2 cellular contexts compared by ENCODE assay signal in genomic region chr6:117544725-117545124, GRCh38.
TF ChIP-seq lines count a peak whose summit lies in the region.

No MANE protein-coding gene starts in this region.

TF ChIP-seq in K562, 482 proteins besides CTCF, POLR2A, EP300 and RAD21 (continued from another document):
- TF ChIP-seq TAL1 (IDR thresholded peaks at IDR 0.05), result peak; percentile 27; the same call in 1 of the 2 replicates
- TF ChIP-seq KLF13 (tag; IDR thresholded peaks at IDR 0.05; ENCODE audit: borderline replicate concordance, low read depth), result no peak
- peak; percentile 61 for TF ChIP-seq ZNF239 (CRISPR knock-in tag; IDR thresholded peaks at IDR 0.05)
- TF ChIP-seq NKRF (IDR thresholded peaks at IDR 0.05; ENCODE audit: borderline replicate concordance), result no peak
- TF ChIP-seq MED1 (CRISPR knock-in tag; IDR thresholded peaks at IDR 0.05; ENCODE audit: borderline replicate concordance), result no peak
- TF ChIP-seq CXXC5 (CRISPR knock-in tag; IDR thresholded peaks at IDR 0.05), result 0 out of 2 replicates have a peak, but pooled peaks have one; percentile 16
- peak; percentile 60 for TF ChIP-seq CBFA2T3 (IDR thresholded peaks at IDR 0.05)
- TF ChIP-seq TCF3 (CRISPR knock-in tag; IDR thresholded peaks at IDR 0.05), result peak; percentile 40; the same call in 1 of the 2 replicates
- peak; percentile 38; the same call in 1 of the 2 replicates for TF ChIP-seq TEAD4 (IDR thresholded peaks at IDR 0.05; ENCODE audit: low read length)
- TF ChIP-seq TEAD4 (CRISPR knock-in tag; IDR thresholded peaks at IDR 0.05; ENCODE audit: borderline replicate concordance), result no peak
- peak; percentile 51; the same call in 1 of the 2 replicates for TF ChIP-seq NCOR1 (IDR thresholded peaks at IDR 0.05)

TF ChIP-seq in WTC11, 78 proteins besides CTCF, POLR2A, EP300 and RAD21 (continued from another document):
- TF ChIP-seq E2F1 (CRISPR knock-in tag; IDR thresholded peaks at IDR 0.05), result no peak
- no peak for TF ChIP-seq MLX (CRISPR knock-in tag; IDR thresholded peaks at IDR 0.05)
- TF ChIP-seq ZBTB21 (CRISPR knock-in tag; IDR thresholded peaks at IDR 0.05; ENCODE audit: borderline replicate concordance), result no peak
- no peak for TF ChIP-seq MXD4 (CRISPR knock-in tag; IDR thresholded peaks at IDR 0.05; ENCODE audit: borderline replicate concordance)
- no peak for TF ChIP-seq E2F5 (CRISPR knock-in tag; IDR thresholded peaks at IDR 0.05)
- TF ChIP-seq ATF1 (CRISPR knock-in tag; IDR thresholded peaks at IDR 0.05), result no peak
- TF ChIP-seq PREB (CRISPR knock-in tag; IDR thresholded peaks at IDR 0.05; ENCODE audit: borderline replicate concordance), result no peak
- TF ChIP-seq ZNF121 (CRISPR knock-in tag; IDR thresholded peaks at IDR 0.05), result no peak
- no peak for TF ChIP-seq ZSCAN18 (CRISPR knock-in tag; IDR thresholded peaks at IDR 0.05)
- TF ChIP-seq SMAD3 (CRISPR knock-in tag; IDR thresholded peaks at IDR 0.05; ENCODE audit: borderline replicate concordance), result no peak
- TF ChIP-seq ZNF512 (CRISPR knock-in tag; IDR thresholded peaks at IDR 0.05; ENCODE audit: borderline replicate concordance), result no peak
- TF ChIP-seq NFATC4 (CRISPR knock-in tag; IDR thresholded peaks at IDR 0.05), result no peak
- no peak for TF ChIP-seq PRDM15 (CRISPR knock-in tag; IDR thresholded peaks at IDR 0.05)
- TF ChIP-seq FOXJ3 (CRISPR knock-in tag; IDR thresholded peaks at IDR 0.05; ENCODE audit: borderline replicate concordance), result no peak
- no peak for TF ChIP-seq SOX15 (CRISPR knock-in tag; IDR thresholded peaks at IDR 0.05)
